In genomic region chr22:41380993-41381328, GRCh38 we compare ENCODE assay signal across 8 cellular contexts. TPM values are rescaled to one million over a fixed set of nuclear protein-coding genes. Genes with fewer than 3 reads are reported as not detected.
DNase-seq lines count a peak whose midpoint lies in the region; ATAC-seq and TF ChIP-seq lines count a peak whose summit lies in the region.

No MANE protein-coding gene starts in this region.

- no peaks in the 10 kb centered on the region for H3K36me3 ChIP-seq in cardiac muscle cell
- H3K36me3 ChIP-seq in psoas muscle (ENCODE audit: insufficient read depth in 1 of 2, low read depth in 1 of 2), result no peaks in the 10 kb centered on the region

- peak overlapping the region; percentile 90 to 92 for H3K4me3 Mint-ChIP-seq in activated T-cell treated with anti-CD3 and anti-CD28 coated beads, Interleukin-2, amount 50 U/mL, for 72 hours

- in situ Hi-C loops in Caki2 (cut with HindIII; ENCODE audit: low pct_unique_long_range_greater_than_20kb, low sequenced_read_pairs), result no loop called here

- WGBS in psoas muscle, 3 donors, result 0 to 1% (median 0%) methylated on average over 18 to 22 of the region's 22 CpGs

- H3K27ac Mint-ChIP-seq in activated T-cell treated with anti-CD3 and anti-CD28 coated beads, Interleukin-2, amount 50 U/mL, for 72 hours, result no peak overlapping the region

- no peaks in the 10 kb centered on the region for H3K9me3 Mint-ChIP-seq in activated T-cell treated with anti-CD3 and anti-CD28 coated beads, Interleukin-2, amount 50 U/mL, for 72 hours

- H3K27me3 ChIP-seq in cardiac muscle cell (no peaks in the 10 kb centered on the region), psoas muscle (ENCODE audit: insufficient read depth in 3 of 3, low read length in 2 of 3) (no peaks in the 10 kb centered on the region)

- H3K36me3 Mint-ChIP-seq in activated T-cell treated with anti-CD3 and anti-CD28 coated beads, Interleukin-2, amount 50 U/mL, for 72 hours (ENCODE audit: insufficient read depth in 2 of 2), result no peaks in the 10 kb centered on the region

- TF ChIP-seq CTCF in cardiac muscle cell (IDR thresholded peaks at IDR 0.05; ENCODE audit: low read depth, low read length) (no peak), psoas muscle (IDR thresholded peaks at IDR 0.05) (no peak)

- H3K27ac ChIP-seq in cardiac muscle cell (peak overlapping the region; percentile 99), psoas muscle (peak overlapping the region; percentile 98)

- no peaks in the 10 kb centered on the region for H3K9me3 ChIP-seq in cardiac muscle cell (ENCODE audit: low read depth)
- H3K9me3 ChIP-seq in psoas muscle, result no peaks in the 10 kb centered on the region

- H3K4me3 ChIP-seq in cardiac muscle cell, result peak overlapping the region; percentile 57
- H3K4me3 ChIP-seq in psoas muscle, result peak overlapping the region; percentile 88

- intact Hi-C loops in psoas muscle (cut with DNase I), result no loop called here

- no peaks in the 10 kb centered on the region for H3K27me3 Mint-ChIP-seq in activated T-cell treated with anti-CD3 and anti-CD28 coated beads, Interleukin-2, amount 50 U/mL, for 72 hours (ENCODE audit: low read depth)

- ATAC-seq in GM19438 (IDR thresholded peaks at IDR 0.05; ENCODE audit: low read depth, unreplicated experiment), result peak; percentile 5
- peak; percentile 16 for ATAC-seq in HG03571 (IDR thresholded peaks at IDR 0.05; ENCODE audit: unreplicated experiment)
- ATAC-seq in activated T-cell treated with anti-CD3 and anti-CD28 coated beads, Interleukin-2, amount 50 U/mL, for 72 hours (replicated peaks in 1 of 2), result no peak
- peak; percentile 76 to 81 (median 78) for ATAC-seq in psoas muscle

- peak; percentile 82 for DNase-seq in Caki2 (ENCODE audit: low read depth)
- no peak for DNase-seq in activated T-cell treated with anti-CD3 and anti-CD28 coated beads, Interleukin-2, amount 50 U/mL, for 72 hours
- peak; percentile 88 to 96 for DNase-seq in cardiac muscle cell (ENCODE audit: low read depth in 1 of 2, low spot score in 1 of 2)
- DNase-seq in psoas muscle, result peak; percentile 89 to 94
- no peak for DNase-seq in NCI-H128 (lab: John Stamatoyannopoulos, UW; ENCODE audit: unreplicated experiment)
- DNase-seq in ecto neural progenitor cell (ENCODE audit: low spot score), result no peak

- peaks cover 14% of the 10 kb centered on the region for H3K4me1 Mint-ChIP-seq in activated T-cell treated with anti-CD3 and anti-CD28 coated beads, Interleukin-2, amount 50 U/mL, for 72 hours (ENCODE audit: low read depth)

- H3K4me1 ChIP-seq in cardiac muscle cell (ENCODE audit: low read depth) (peaks cover 13% of the 10 kb centered on the region), psoas muscle (peaks cover 20% of the 10 kb centered on the region)

RNA-seq across cellular contexts. Expression of gene TEF, which starts 0.8 kb away (rescaled TPM):
- 13.5 and 14.2 TPM in 2 replicates for total RNA-seq in Caki2 (2014; rRNA removed; shearing (Covaris generic); ENCODE audit: low replicate concordance)
- total RNA-seq in activated T-cell treated with anti-CD3 and anti-CD28 coated beads, Interleukin-2, amount 50 U/mL, for 72 hours, result 1 to 10 TPM; 1.5 to 2.0 TPM
- 8.5 and 21.1 TPM in 2 replicates for total RNA-seq in cardiac muscle cell
- 4.0 and 20.4 TPM in 2 replicates for polyA plus RNA-seq in cardiac muscle cell
- 10 to 100 TPM; 11.7 to 23.9 (median 16.1) TPM for total RNA-seq in psoas muscle
- polyA plus RNA-seq in psoas muscle, result 1 to 10 TPM; 2.0 to 7.8 (median 6.2) TPM

Comparison
In these comparisons a context has a peak if more than half of its experiments do, and no peak if none do; other contexts are left out.
1. DNase-seq: peak in Caki2 (single experiment), cardiac muscle cell (2 of 2) and psoas muscle (2 of 2); none in activated T-cell treated with anti-CD3 and anti-CD28 coated beads, Interleukin-2, amount 50 U/mL, for 72 hours (0 of 2), NCI-H128 (single experiment) and ecto neural progenitor cell (single experiment).
2. ATAC-seq: peak in GM19438 (single experiment), HG03571 (single experiment) and psoas muscle (4 of 4); none in activated T-cell treated with anti-CD3 and anti-CD28 coated beads, Interleukin-2, amount 50 U/mL, for 72 hours (0 of 2).